In genomic region chr20:41276317-41276751, GRCh38 we compare ENCODE assay signal across 11 cellular contexts. TPM values are rescaled to one million over a fixed set of nuclear protein-coding genes. Genes with fewer than 3 reads are reported as not detected.
DNase-seq lines count a peak whose midpoint lies in the region; ATAC-seq and TF ChIP-seq lines count a peak whose summit lies in the region.
"Had no signal": no experiment of that assay in that cellular context is flagged by ENCODE, and none has a peak within 500 bp of the region (broad histone marks: within the 10 kb centered on the region; RNA-seq: fewer than 3 reads in every experiment).

No MANE protein-coding gene starts in this region.

- no peak overlapping the region for H2AFZ ChIP-seq in ACC112 (ENCODE audit: low read length, unreplicated experiment)

- H3K4me1 Mint-ChIP-seq in progenitor cell of endocrine pancreas (ENCODE audit: low read depth): peaks cover 4% of the 10 kb centered on the region

- no peak for TF ChIP-seq POLR2A in heart left ventricle (IDR thresholded peaks at IDR 0.05)

- H3K79me2 ChIP-seq in ACC112 (ENCODE audit: control insufficient read depth, insufficient read depth, low read length, unreplicated experiment): peaks cover 58% of the 10 kb centered on the region

- ATAC-seq in heart left ventricle (peak in 3 of 4 donors; percentile 11 to 32 (median 24)), HG03135 (IDR thresholded peaks at IDR 0.05; ENCODE audit: unreplicated experiment) (no peak), GM21515 (IDR thresholded peaks at IDR 0.05; ENCODE audit: unreplicated experiment) (no peak), HG03139 (IDR thresholded peaks at IDR 0.05; ENCODE audit: unreplicated experiment) (no peak)
- ATAC-seq: natural killer cell had no signal

- H3K4me1 ChIP-seq in ACC112 (ENCODE audit: control insufficient read depth, insufficient read depth, low read length, unreplicated experiment): peaks cover 35% of the 10 kb centered on the region
- peaks cover 34% of the 10 kb centered on the region for H3K4me1 ChIP-seq in adipocyte (ENCODE audit: control insufficient read depth, insufficient read depth, low read length)
- H3K4me1 ChIP-seq in heart left ventricle: peaks cover 6 to 65% (median 36%) of the 10 kb centered on the region in 12 donors

- no peak for TF ChIP-seq CTCF in heart left ventricle (IDR thresholded peaks at IDR 0.05)
- no peak for TF ChIP-seq CTCF in progenitor cell of endocrine pancreas (IDR thresholded peaks at IDR 0.05; ENCODE audit: unreplicated experiment)

- peak overlapping the region; percentile 48 for H3K27ac Mint-ChIP-seq in progenitor cell of endocrine pancreas
- H3K27ac Mint-ChIP-seq: dendritic cell treated with granulocyte-macrophage colony-stimulating factor and Interleukin-4, amounts not matched to agents 40 ng/mL and 50 ng/mL, for 4 days had no signal

- no peaks in the 10 kb centered on the region for H3K36me3 Mint-ChIP-seq in progenitor cell of endocrine pancreas (ENCODE audit: insufficient read depth)
- H3K36me3 Mint-ChIP-seq: natural killer cell had no signal

- peak; percentile 53 for DNase-seq in adipocyte (ENCODE audit: low read depth)
- peak in 2 of 5 donors; percentile 16 to 30 for DNase-seq in heart left ventricle
- no peak for DNase-seq in progenitor cell of endocrine pancreas (ENCODE audit: low spot score, unreplicated experiment)
- DNase-seq in GF-D8 (lab: John Stamatoyannopoulos, UW): no peak
- DNase-seq: natural killer cell; stimulated activated CD4-positive, alpha-beta T cell treated with anti-CD3 and anti-CD28 coated beads, Interleukin-4, amount 100 ng/mL, for 24 hours had no signal

- H3K9ac ChIP-seq in adipocyte (ENCODE audit: low read length): peak overlapping the region; percentile 77

- H3K36me3 ChIP-seq in ACC112 (ENCODE audit: insufficient read depth, low read length) (no peaks in the 10 kb centered on the region), adipocyte (ENCODE audit: control insufficient read depth, insufficient read depth, low read length, severe bottlenecking) (no peaks in the 10 kb centered on the region), heart left ventricle (no peaks in the 10 kb centered on the region)

- H3K9me3 ChIP-seq in adipocyte (ENCODE audit: control insufficient read depth, low read length) (no peaks in the 10 kb centered on the region), heart left ventricle (no peaks in the 10 kb centered on the region)

- H3K4me3 ChIP-seq in ACC112 (ENCODE audit: low read depth, low read length) (peak overlapping the region; percentile 52), adipocyte (ENCODE audit: low read length) (peak overlapping the region; percentile 60), heart left ventricle (peak overlapping the region in 8 of 12 donors; percentile 10 to 41 (median 19))

- H3K27me3 Mint-ChIP-seq in progenitor cell of endocrine pancreas: no peaks in the 10 kb centered on the region
- H3K27me3 Mint-ChIP-seq: dendritic cell treated with granulocyte-macrophage colony-stimulating factor and Interleukin-4, amounts not matched to agents 40 ng/mL and 50 ng/mL, for 4 days had no signal

- H3K9me3 Mint-ChIP-seq in progenitor cell of endocrine pancreas (ENCODE audit: low read depth): no peaks in the 10 kb centered on the region
- H3K9me3 Mint-ChIP-seq: dendritic cell treated with granulocyte-macrophage colony-stimulating factor and Interleukin-4, amounts not matched to agents 40 ng/mL and 50 ng/mL, for 4 days; natural killer cell had no signal

- 44 to 58% (median 51%) methylated on average over 9 of the region's 9 CpGs for WGBS in heart left ventricle, 4 donors

- H3K27me3 ChIP-seq in ACC112 (ENCODE audit: insufficient read depth, low read length): no peaks in the 10 kb centered on the region
- no peaks in the 10 kb centered on the region for H3K27me3 ChIP-seq in adipocyte (replicated peaks; ENCODE audit: control insufficient read depth, insufficient read depth, low read length)
- H3K27me3 ChIP-seq in heart left ventricle: no peaks in the 10 kb centered on the region

- H3K27ac ChIP-seq in ACC112 (ENCODE audit: low read depth, low read length) (peak overlapping the region; percentile 46), heart left ventricle (peak overlapping the region; percentile 39 to 80 (median 67))

- intact Hi-C loops in heart left ventricle (cut with DNase I): loop anchor here in 1 of 10 donors (5.0 kb wide), 1 partner anchor 36 kb away; no protein-coding TSS in a partner anchor

- H3K4me3 Mint-ChIP-seq in progenitor cell of endocrine pancreas (ENCODE audit: low read depth): no peak overlapping the region
- H3K4me3 Mint-ChIP-seq: dendritic cell treated with granulocyte-macrophage colony-stimulating factor and Interleukin-4, amounts not matched to agents 40 ng/mL and 50 ng/mL, for 4 days; natural killer cell had no signal

RNA-seq across cellular contexts. Expression of gene ZHX3, which starts 41.2 kb away (rescaled TPM):
- total RNA-seq in heart left ventricle: 10 to 100 TPM; 26.3 to 43.9 (median 33.1) TPM
- 10 to 100 TPM; 10.9 to 17.2 TPM for polyA plus RNA-seq in heart left ventricle
- 8.9 and 9.1 TPM in 2 replicates for total RNA-seq in progenitor cell of endocrine pancreas

Comparison
In these comparisons a context has a peak if more than half of its experiments do, and no peak if none do; other contexts are left out.
1. ATAC-seq: peak in heart left ventricle (3 of 4); none in HG03135 (single experiment), GM21515 (single experiment) and HG03139 (single experiment).
2. Peak in every context shown above with its lines, with median percentiles within 50 percentile points of each other: H3K4me3 ChIP-seq.